ENCODE assay signal across 15 cellular contexts in genomic region chr6:74057326-74057725, GRCh38.
"Had no signal": no experiment of that assay in that cellular context is flagged by ENCODE, and none has a peak within 500 bp of the region (broad histone marks: within the 10 kb centered on the region; RNA-seq: fewer than 3 reads in every experiment).

No MANE protein-coding gene starts in this region.

- H3K27me3 ChIP-seq: heart left ventricle, stomach had no signal

- DNase-seq: effector CD8-positive, alpha-beta T cell; foreskin melanocyte; heart left ventricle; hypothalamus; kidney glomerular epithelial cell; mammary epithelial cell; naive thymus-derived CD4-positive, alpha-beta T cell; nephron progenitor cell; small intestine; stimulated activated CD4-positive, alpha-beta T cell treated with anti-CD3 and anti-CD28 coated beads, Interleukin-12 subunit alpha, Interleukin-12 subunit beta, amount 100 ng/mL, for 4 hours; stimulated activated naive CD4-positive, alpha-beta T cell; stomach had no signal

- H3K27ac ChIP-seq: coronary artery, heart left ventricle, stomach had no signal

- H3K36me3 ChIP-seq: heart left ventricle, stomach had no signal

- FAIRE-seq: islet of Langerhans, small intestine, urothelium cell line had no signal

- H3K4me1 ChIP-seq: heart left ventricle, stomach had no signal

- H3K9me3 ChIP-seq: heart left ventricle, stomach had no signal

- H3K4me3 ChIP-seq: coronary artery, heart left ventricle, stomach had no signal
